In the genomic region with DNA sequence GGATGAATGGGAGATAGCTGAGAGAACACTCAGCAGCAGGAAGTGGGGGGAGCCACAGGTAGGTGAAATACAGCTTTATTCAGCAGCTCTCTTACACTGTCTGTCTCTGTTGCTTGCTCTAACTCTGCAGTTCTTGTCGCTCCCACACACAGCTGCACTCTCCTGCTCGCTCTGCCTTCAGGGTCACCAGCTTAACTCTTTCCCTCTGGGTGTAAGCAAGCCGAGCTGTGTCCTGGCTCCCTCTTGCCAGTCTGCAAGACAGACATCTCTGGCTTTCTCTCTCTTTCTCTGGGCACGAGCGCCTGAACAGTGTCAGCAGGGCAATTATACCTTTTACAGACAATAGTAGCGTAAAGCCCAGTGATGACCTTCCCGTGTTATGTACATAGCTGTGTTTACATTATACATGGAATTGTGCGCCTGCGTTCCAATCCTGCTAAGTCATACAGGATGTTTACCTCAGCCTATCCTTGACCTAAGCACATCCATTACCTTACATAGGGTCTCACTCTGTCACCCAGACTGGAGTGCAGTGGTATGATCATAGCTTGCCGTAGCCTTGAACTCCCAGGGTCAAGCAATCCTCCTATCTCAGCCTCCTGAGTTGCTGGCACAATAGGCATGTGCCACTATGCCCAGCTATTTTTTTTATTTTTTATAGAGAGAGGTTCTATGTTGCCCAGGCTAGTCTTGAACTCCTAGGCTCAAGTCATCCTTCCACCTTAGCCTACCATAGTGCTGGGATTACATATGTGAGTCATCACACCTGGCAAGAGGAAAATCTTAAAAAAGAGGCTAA, we compare ENCODE assay signal across 24 cellular contexts. TPM values are rescaled to one million over a fixed set of nuclear protein-coding genes. Genes with fewer than 3 reads are reported as not detected.
DNase-seq lines count a peak whose midpoint lies in the region; ATAC-seq, FAIRE-seq and TF ChIP-seq lines count a peak whose summit lies in the region.
"Had no signal": no experiment of that assay in that cellular context is flagged by ENCODE, and none has a peak within 500 bp of the region (broad histone marks: within the 10 kb centered on the region; RNA-seq: fewer than 3 reads in every experiment).

No MANE protein-coding gene starts in this region.

- H3K36me3 ChIP-seq in bronchial epithelial cell (ENCODE audit: control insufficient read depth, insufficient read depth, low read length) = no peaks in the 10 kb centered on the region
- peaks cover 0 to 18% (median 5%) of the 10 kb centered on the region in 4 donors for H3K36me3 ChIP-seq in esophagus muscularis mucosa
- H3K36me3 ChIP-seq: prostate gland, SJSA1, vagina had no signal

- no peak overlapping the region for H3K27ac ChIP-seq in esophagus muscularis mucosa (replicated peaks in 1 of 4)
- H3K27ac ChIP-seq: C4-2B, PC-9, prostate gland, SJSA1, vagina had no signal

- H3K27me3 ChIP-seq in bronchial epithelial cell (ENCODE audit: control insufficient read depth, insufficient read depth, low read length) (no peaks in the 10 kb centered on the region), esophagus muscularis mucosa (no peaks in the 10 kb centered on the region)
- H3K27me3 ChIP-seq: SJSA1, vagina had no signal

- H3K9me3 ChIP-seq in esophagus muscularis mucosa = no peaks in the 10 kb centered on the region
- H3K9me3 ChIP-seq: prostate gland, SJSA1, vagina had no signal

- H3K4me1 ChIP-seq in esophagus muscularis mucosa = no peaks in the 10 kb centered on the region
- H3K4me1 ChIP-seq: prostate gland, SJSA1, vagina had no signal

- no peak for TF ChIP-seq EP300 in esophagus muscularis mucosa (IDR thresholded peaks at IDR 0.05)

- peaks cover 9% of the 10 kb centered on the region for H3K4me1 Mint-ChIP-seq in stimulated activated naive CD8-positive, alpha-beta T cell treated with anti-CD3 and anti-CD28 coated beads, Interleukin-15, amount 100 ng/mL, for 72 hours
- H3K4me1 Mint-ChIP-seq in chondrocyte (ENCODE audit: low read depth) = no peaks in the 10 kb centered on the region
- H3K4me1 Mint-ChIP-seq: activated naive CD4-positive, alpha-beta T cell treated with anti-CD3 and anti-CD28 coated beads, Interleukin-2, amount 10 ng/mL, durations not matched to agents 7 days and 5 days; neural crest cell had no signal

- no peak overlapping the region for H3K4me3 ChIP-seq in bronchial epithelial cell (ENCODE audit: low read depth, low read length)
- no peak overlapping the region for H3K4me3 ChIP-seq in esophagus muscularis mucosa
- H3K4me3 ChIP-seq: PC-9, prostate gland, SJSA1, vagina had no signal

- H3K4me3 Mint-ChIP-seq in stimulated activated naive CD8-positive, alpha-beta T cell treated with anti-CD3 and anti-CD28 coated beads, Interleukin-15, amount 100 ng/mL, for 72 hours = no peak overlapping the region
- H3K4me3 Mint-ChIP-seq in chondrocyte (ENCODE audit: unreplicated experiment) = no peak overlapping the region
- H3K4me3 Mint-ChIP-seq: activated naive CD4-positive, alpha-beta T cell treated with anti-CD3 and anti-CD28 coated beads, Interleukin-2, amount 10 ng/mL, durations not matched to agents 7 days and 5 days; activated T-cell treated with anti-CD3 and anti-CD28 coated beads, Interleukin-2, amount 50 U/mL, for 4 hours; neural crest cell had no signal

- FAIRE-seq in bronchial epithelial cell (lab: Jason Lieb, UNC) = no peak
- FAIRE-seq: D721Med, TTC549 had no signal

- no peak for ATAC-seq in stimulated activated naive CD8-positive, alpha-beta T cell treated with anti-CD3 and anti-CD28 coated beads, Interleukin-15, amount 100 ng/mL, for 72 hours
- ATAC-seq in stimulated activated naive CD8-positive, alpha-beta T cell treated with anti-CD3 and anti-CD28 coated beads, Interleukin-15, Interleukin-2, amounts not matched to agents 100 U/mL and 50 U/mL, for 24 hours = no peak
- no peak for ATAC-seq in GM18511 (IDR thresholded peaks at IDR 0.05; ENCODE audit: unreplicated experiment)
- no peak for ATAC-seq in GM21576 (IDR thresholded peaks at IDR 0.05; ENCODE audit: unreplicated experiment)
- ATAC-seq: activated T-cell treated with anti-CD3 and anti-CD28 coated beads, Interleukin-2, amount 50 U/mL, for 4 hours had no signal

- intact Hi-C loops in esophagus muscularis mucosa (cut with DNase I) = no loop called here

- no peaks in the 10 kb centered on the region for H3K27me3 Mint-ChIP-seq in stimulated activated naive CD8-positive, alpha-beta T cell treated with anti-CD3 and anti-CD28 coated beads, Interleukin-15, amount 100 ng/mL, for 72 hours
- no peaks in the 10 kb centered on the region for H3K27me3 Mint-ChIP-seq in chondrocyte (ENCODE audit: low read depth)
- H3K27me3 Mint-ChIP-seq: activated naive CD4-positive, alpha-beta T cell treated with anti-CD3 and anti-CD28 coated beads, Interleukin-2, amount 10 ng/mL, durations not matched to agents 7 days and 5 days had no signal

- no peak for TF ChIP-seq POLR2A in esophagus muscularis mucosa (IDR thresholded peaks at IDR 0.05; ENCODE audit: low read depth)

- no peak for TF ChIP-seq CTCF in bronchial epithelial cell (IDR thresholded peaks at IDR 0.05; ENCODE audit: insufficient read depth, low read length, severe bottlenecking)
- no peak for TF ChIP-seq CTCF in esophagus muscularis mucosa (IDR thresholded peaks at IDR 0.05)
- no peak for TF ChIP-seq CTCF in chondrocyte (IDR thresholded peaks at IDR 0.05)

- 92% methylated on average over 10 of the region's 10 CpGs for WGBS in esophagus muscularis mucosa

- no peaks in the 10 kb centered on the region for H3K9me3 Mint-ChIP-seq in stimulated activated naive CD8-positive, alpha-beta T cell treated with anti-CD3 and anti-CD28 coated beads, Interleukin-15, amount 100 ng/mL, for 72 hours
- peaks cover under 1% of the 10 kb centered on the region for H3K9me3 Mint-ChIP-seq in chondrocyte (ENCODE audit: low read depth)
- H3K9me3 Mint-ChIP-seq: activated naive CD4-positive, alpha-beta T cell treated with anti-CD3 and anti-CD28 coated beads, Interleukin-2, amount 10 ng/mL, durations not matched to agents 7 days and 5 days; activated T-cell treated with anti-CD3 and anti-CD28 coated beads, Interleukin-2, amount 50 U/mL, for 4 hours had no signal

- DNase-seq in stimulated activated naive CD8-positive, alpha-beta T cell treated with anti-CD3 and anti-CD28 coated beads, Interleukin-15, amount 100 ng/mL, for 72 hours = no peak
- no peak for DNase-seq in stimulated activated naive CD8-positive, alpha-beta T cell treated with anti-CD3 and anti-CD28 coated beads, Interleukin-15, Interleukin-2, amounts not matched to agents 100 U/mL and 50 U/mL, for 24 hours
- DNase-seq in NCI-H510A (lab: John Stamatoyannopoulos, UW) = peak; percentile 99
- DNase-seq in bronchial epithelial cell (ENCODE audit: low read depth) = peak; percentile 78
- no peak for DNase-seq in esophagus muscularis mucosa (ENCODE audit: extremely low spot score)
- no peak for DNase-seq in chondrocyte (ENCODE audit: low spot score)
- DNase-seq: activated CD4-positive, alpha-beta T cell treated with anti-CD3 and anti-CD28 coated beads for 1 hour; activated naive CD4-positive, alpha-beta T cell treated with anti-CD3 and anti-CD28 coated beads, Interleukin-2, amount 10 ng/mL, durations not matched to agents 7 days and 5 days; activated T-cell treated with anti-CD3 and anti-CD28 coated beads, Interleukin-2, amount 50 U/mL, for 4 hours; caudate nucleus; foreskin fibroblast; NCI-H1092 treated with DMSO at 0.1 percent for 48 hours; NCI-H2171; PC-9; T-helper 1 cell had no signal

- H3K36me3 Mint-ChIP-seq in chondrocyte (ENCODE audit: low read depth) = peaks cover 7% of the 10 kb centered on the region

- peak overlapping the region; percentile 37 to 57 for H3K27ac Mint-ChIP-seq in stimulated activated naive CD8-positive, alpha-beta T cell treated with anti-CD3 and anti-CD28 coated beads, Interleukin-15, amount 100 ng/mL, for 72 hours
- H3K27ac Mint-ChIP-seq in chondrocyte (ENCODE audit: unreplicated experiment) = no peak overlapping the region
- H3K27ac Mint-ChIP-seq: activated naive CD4-positive, alpha-beta T cell treated with anti-CD3 and anti-CD28 coated beads, Interleukin-2, amount 10 ng/mL, durations not matched to agents 7 days and 5 days had no signal

RNA-seq across cellular contexts. Expression of a gene that starts 57.8 kb away (rescaled TPM):
- 0.64 and 2.6 TPM in 2 replicates for total RNA-seq in bronchial epithelial cell
- total RNA-seq in esophagus muscularis mucosa = 10 to 100 TPM; 23.2 to 32.3 (median 29.8) TPM
- total RNA-seq in chondrocyte = 18.4 to 66.1 TPM (median 23.1 TPM) in 3 replicates

Comparison
In these comparisons a context has a peak if more than half of its experiments do, and no peak if none do; other contexts are left out.
1. DNase-seq: peak in NCI-H510A (single experiment) and bronchial epithelial cell (single experiment); none in stimulated activated naive CD8-positive, alpha-beta T cell treated with anti-CD3 and anti-CD28 coated beads, Interleukin-15, amount 100 ng/mL, for 72 hours (0 of 2), stimulated activated naive CD8-positive, alpha-beta T cell treated with anti-CD3 and anti-CD28 coated beads, Interleukin-15, Interleukin-2, amounts not matched to agents 100 U/mL and 50 U/mL, for 24 hours (single experiment), esophagus muscularis mucosa (single experiment) and chondrocyte (single experiment).